Comparison of ENCODE assay signal across 14 cellular contexts in the genomic region with DNA sequence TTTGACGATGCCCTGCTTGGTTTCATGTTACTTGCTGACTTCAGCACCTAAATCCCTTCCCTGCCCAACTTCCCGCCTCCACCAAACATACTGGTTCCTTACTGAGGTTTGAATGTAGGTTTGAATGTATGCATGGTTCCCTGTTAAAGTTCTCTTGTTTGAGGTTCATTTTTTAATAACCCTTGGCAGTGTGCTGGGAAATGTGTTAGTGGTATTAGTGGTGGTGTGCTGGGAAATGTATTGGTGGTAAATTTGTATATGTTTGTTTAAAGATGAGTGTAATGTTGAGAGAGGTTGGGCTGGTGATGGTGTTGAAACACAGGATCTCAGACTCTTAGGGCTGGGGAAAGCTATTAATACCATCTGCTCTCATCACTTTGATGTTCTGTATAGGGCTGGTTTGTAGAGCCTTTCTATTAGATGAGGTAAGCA.
A peak's percentile ranks its signal among the peaks of the same experiment; 100 is the strongest.
DNase-seq lines count a peak whose midpoint lies in the region; ATAC-seq and TF ChIP-seq lines count a peak whose summit lies in the region.
"Had no signal": no experiment of that assay in that cellular context is flagged by ENCODE, and none has a peak within 500 bp of the region (broad histone marks: within the 10 kb centered on the region; RNA-seq: fewer than 3 reads in every experiment).

No MANE protein-coding gene starts in this region.

- H3K27me3 Mint-ChIP-seq in immature natural killer cell (ENCODE audit: low read depth in 3 of 3) = peaks cover 0 to 2% (median 0%) of the 10 kb centered on the region in 3 donors
- H3K27me3 Mint-ChIP-seq: central memory CD8-positive, alpha-beta T cell; effector memory CD8-positive, alpha-beta T cell had no signal

- no peaks in the 10 kb centered on the region for H3K9me3 ChIP-seq in parathyroid adenoma (ENCODE audit: control insufficient read depth, low read length)
- H3K9me3 ChIP-seq: pancreas had no signal

- ATAC-seq in GM18511 (IDR thresholded peaks at IDR 0.05; ENCODE audit: unreplicated experiment) = no peak
- no peak for ATAC-seq in HG02981 (IDR thresholded peaks at IDR 0.05; ENCODE audit: unreplicated experiment)
- ATAC-seq: effector memory CD8-positive, alpha-beta T cell; pancreas had no signal

- no peaks in the 10 kb centered on the region for H3K9me3 Mint-ChIP-seq in immature natural killer cell
- H3K9me3 Mint-ChIP-seq: activated naive CD4-positive, alpha-beta T cell treated with anti-CD3 and anti-CD28 coated beads for 36 hours; central memory CD8-positive, alpha-beta T cell had no signal

- H3K27ac Mint-ChIP-seq in immature natural killer cell = no peak overlapping the region
- H3K27ac Mint-ChIP-seq: activated naive CD4-positive, alpha-beta T cell treated with anti-CD3 and anti-CD28 coated beads for 36 hours; effector memory CD8-positive, alpha-beta T cell had no signal

- H3K4me2 ChIP-seq in parathyroid adenoma (ENCODE audit: low read length) = peak overlapping the region; percentile 18

- H3K4me1 ChIP-seq in parathyroid adenoma = peaks cover 16% of the 10 kb centered on the region

- no peak overlapping the region for H3K9ac ChIP-seq in parathyroid adenoma

- H3K4me3 ChIP-seq in fibroblast of mammary gland (ENCODE audit: control insufficient read depth, low read depth, low read length) (no peak overlapping the region), parathyroid adenoma (ENCODE audit: low read depth, low read length) (no peak overlapping the region)
- H3K4me3 ChIP-seq: pancreas had no signal

- H3K27ac ChIP-seq in parathyroid adenoma = no peak overlapping the region
- H3K27ac ChIP-seq: pancreas had no signal

- H3K27me3 ChIP-seq in parathyroid adenoma (ENCODE audit: control insufficient read depth, insufficient read depth, low read length) = no peaks in the 10 kb centered on the region
- H3K27me3 ChIP-seq: pancreas had no signal

- DNase-seq in GM03348 (ENCODE audit: low spot score) (peak; percentile 33), NCI-H69 (lab: John Stamatoyannopoulos, UW) (peak; percentile 35), fibroblast of mammary gland (ENCODE audit: low read depth) (peak; percentile 88), immature natural killer cell (no peak)
- DNase-seq: activated CD4-positive, alpha-beta T cell treated with anti-CD3 and anti-CD28 coated beads for 1 hour; activated naive CD4-positive, alpha-beta T cell treated with anti-CD3 and anti-CD28 coated beads for 36 hours; effector memory CD8-positive, alpha-beta T cell; GF-D8; pancreas; RPMI8226 had no signal

- peaks cover 58% of the 10 kb centered on the region for H3K79me2 ChIP-seq in parathyroid adenoma

- TF ChIP-seq CTCF in fibroblast of mammary gland (conservative IDR thresholded peaks at IDR 0.05; ENCODE audit: control insufficient read depth, insufficient read depth, low read depth, low read length) (no peak), parathyroid adenoma (IDR thresholded peaks at IDR 0.05) (no peak)

- no peaks in the 10 kb centered on the region for H3K36me3 Mint-ChIP-seq in immature natural killer cell

- H3K4me3 Mint-ChIP-seq in immature natural killer cell = no peak overlapping the region
- H3K4me3 Mint-ChIP-seq: activated naive CD4-positive, alpha-beta T cell treated with anti-CD3 and anti-CD28 coated beads for 36 hours; central memory CD8-positive, alpha-beta T cell; effector memory CD8-positive, alpha-beta T cell had no signal

- no peaks in the 10 kb centered on the region for H3K4me1 Mint-ChIP-seq in immature natural killer cell
- H3K4me1 Mint-ChIP-seq: central memory CD8-positive, alpha-beta T cell had no signal

- H2AFZ ChIP-seq in parathyroid adenoma = no peak overlapping the region

- no peaks in the 10 kb centered on the region for H3K36me3 ChIP-seq in parathyroid adenoma (ENCODE audit: control insufficient read depth, insufficient read depth, low read length)
- H3K36me3 ChIP-seq: pancreas had no signal

Comparison
In these comparisons a context has a peak if more than half of its experiments do, and no peak if none do; other contexts are left out.
1. DNase-seq: peak in GM03348 (single experiment), NCI-H69 (single experiment) and fibroblast of mammary gland (single experiment); none in immature natural killer cell (0 of 3).